ENCODE assay signal across 8 cellular contexts in the genomic region with DNA sequence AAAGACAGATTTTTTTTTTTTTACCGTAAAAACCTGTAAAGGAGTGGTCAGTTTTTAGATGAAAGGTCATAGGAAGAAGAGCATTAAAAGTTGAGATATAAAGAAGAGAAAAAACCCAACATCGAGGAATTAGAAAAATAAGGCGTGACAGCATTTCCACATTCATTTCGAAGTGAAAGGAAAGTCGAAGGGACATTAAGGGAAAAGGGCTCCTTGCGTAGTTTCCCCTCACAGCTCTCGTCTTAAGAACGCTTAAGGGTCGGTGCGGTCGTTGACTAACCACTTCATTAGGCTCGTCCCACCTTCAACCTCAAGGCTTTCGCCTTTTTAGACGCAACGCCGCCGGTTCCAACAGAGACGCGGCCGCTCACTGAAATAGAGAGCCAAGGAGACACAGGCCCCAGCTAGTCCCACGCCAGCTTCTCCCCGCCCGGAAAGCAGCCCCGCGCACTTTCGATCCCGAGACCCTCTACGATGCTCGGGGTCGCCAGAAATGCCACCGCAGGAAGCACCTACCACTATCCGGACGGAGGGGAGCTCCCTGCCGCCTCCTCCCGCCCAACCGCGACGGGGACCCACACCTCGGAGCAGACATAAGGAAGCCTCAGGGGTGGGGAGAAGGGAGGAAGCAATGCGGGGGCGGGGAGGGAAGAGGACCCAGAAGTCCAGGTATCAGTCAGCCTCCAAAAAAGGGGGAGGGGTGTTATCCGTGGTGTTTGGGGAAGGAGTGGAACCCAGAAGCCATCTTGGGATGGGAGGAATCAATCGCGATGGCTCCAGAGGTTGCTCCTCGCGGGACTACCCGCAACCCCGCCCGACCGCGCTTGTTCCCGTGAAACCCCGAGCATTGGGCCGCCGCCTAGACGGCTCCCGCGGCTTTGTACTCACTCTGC. TPM values are rescaled to one million over a fixed set of nuclear protein-coding genes. Genes with fewer than 3 reads are reported as not detected.
DNase-seq lines count a peak whose midpoint lies in the region; ATAC-seq and TF ChIP-seq lines count a peak whose summit lies in the region.

No MANE protein-coding gene starts in this region.

- H3K4me3 ChIP-seq in neutrophil (ENCODE audit: low read depth in 1 of 2, low read length in 1 of 2) (peak overlapping the region; percentile 75 to 90), testis (peak overlapping the region; percentile 75 to 96)

- no peak for TF ChIP-seq POLR2A in testis (IDR thresholded peaks at IDR 0.05)

- H3K4me1 Mint-ChIP-seq in activated naive CD4-positive, alpha-beta T cell treated with anti-CD3 and anti-CD28 coated beads, Interleukin-2, amount 10 ng/mL, durations not matched to agents 7 days and 5 days: peaks cover 48% of the 10 kb centered on the region

- H3K4me1 ChIP-seq in neutrophil (ENCODE audit: control insufficient read depth in 1 of 2, insufficient read depth in 1 of 2, low read depth in 1 of 2, low read length in 1 of 2) (peaks cover 30 to 34% of the 10 kb centered on the region in 2 experiments), testis (peaks cover 12% of the 10 kb centered on the region)

- peaks cover 5% of the 10 kb centered on the region for H3K27me3 Mint-ChIP-seq in activated naive CD4-positive, alpha-beta T cell treated with anti-CD3 and anti-CD28 coated beads, Interleukin-2, amount 10 ng/mL, durations not matched to agents 7 days and 5 days

- ATAC-seq in GM19467 (IDR thresholded peaks at IDR 0.05; ENCODE audit: unreplicated experiment): peak; percentile 16

- TF ChIP-seq CTCF in neutrophil (IDR thresholded peaks at IDR 0.05) (no peak), testis (IDR thresholded peaks at IDR 0.05) (no peak)

- WGBS in testis, 2 donors: 1% methylated on average over 56 to 58 of the region's 58 CpGs

- peak overlapping the region; percentile 99 for H3K4me3 Mint-ChIP-seq in activated naive CD4-positive, alpha-beta T cell treated with anti-CD3 and anti-CD28 coated beads, Interleukin-2, amount 10 ng/mL, durations not matched to agents 7 days and 5 days

- peak overlapping the region; percentile 97 for H3K27ac ChIP-seq in neutrophil
- peak overlapping the region; percentile 99 for H3K27ac ChIP-seq in testis

- H3K36me3 Mint-ChIP-seq in activated naive CD4-positive, alpha-beta T cell treated with anti-CD3 and anti-CD28 coated beads, Interleukin-2, amount 10 ng/mL, durations not matched to agents 7 days and 5 days: peaks cover 20% of the 10 kb centered on the region

- CTCF ChIA-PET in activated naive CD4-positive, alpha-beta T cell treated with anti-CD3 and anti-CD28 coated beads, Interleukin-2, amount 10 ng/mL, durations not matched to agents 7 days and 5 days (lab: Charles Lee): interaction anchor here (0.7 to 1.4 kb wide), 4 partner anchors 7 to 326 kb away, joined by 3 to 4 read pairs (median 4); no protein-coding TSS in a partner anchor

- H3K27me3 ChIP-seq in neutrophil (no peaks in the 10 kb centered on the region), testis (no peaks in the 10 kb centered on the region)

- H3K9me3 ChIP-seq in neutrophil: no peaks in the 10 kb centered on the region
- no peaks in the 10 kb centered on the region for H3K9me3 ChIP-seq in testis

- DNase-seq in COR-L47 (lab: John Stamatoyannopoulos, UW) (peak; percentile 70), HPDE6-E6E7 (ENCODE audit: extremely low spot score) (peak; percentile 22), RPMI8226 (peak; percentile 51), germinal center (ENCODE audit: low spot score) (peak; percentile 54), testis (peak; percentile 74)
- DNase-seq in activated naive CD4-positive, alpha-beta T cell treated with anti-CD3 and anti-CD28 coated beads, Interleukin-2, amount 10 ng/mL, durations not matched to agents 7 days and 5 days: peak; percentile 69

- H3K36me3 ChIP-seq in neutrophil: no peaks in the 10 kb centered on the region
- no peaks in the 10 kb centered on the region for H3K36me3 ChIP-seq in testis (ENCODE audit: low read depth, missing control alignments)

- H3K27ac Mint-ChIP-seq in activated naive CD4-positive, alpha-beta T cell treated with anti-CD3 and anti-CD28 coated beads, Interleukin-2, amount 10 ng/mL, durations not matched to agents 7 days and 5 days: peak overlapping the region; percentile 99

- no peaks in the 10 kb centered on the region for H3K9me3 Mint-ChIP-seq in activated naive CD4-positive, alpha-beta T cell treated with anti-CD3 and anti-CD28 coated beads, Interleukin-2, amount 10 ng/mL, durations not matched to agents 7 days and 5 days

- intact Hi-C loops in testis (cut with DNase I; ENCODE audit: low total_unique reads): no loop called here

RNA-seq across cellular contexts. Expression of a gene that starts 0.6 kb away (rescaled TPM):
- total RNA-seq in testis: 10 to 100 TPM; 62.8 to 76.1 TPM
- polyA plus RNA-seq in testis (ENCODE audit: insufficient read depth, low read depth, low replicate concordance): 60.9 TPM

Comparison
In these comparisons a context has a peak if more than half of its experiments do, and no peak if none do; other contexts are left out.
1. Peak in every context shown above with its lines: DNase-seq, ATAC-seq, H3K4me3 ChIP-seq and H3K27ac ChIP-seq.
2. DNase-seq: peak in every context shown above with its lines; median percentile 74 in testis; 70 in COR-L47; 69 in activated naive CD4-positive, alpha-beta T cell treated with anti-CD3 and anti-CD28 coated beads, Interleukin-2, amount 10 ng/mL, durations not matched to agents 7 days and 5 days; 54 in germinal center; 51 in RPMI8226; 22 in HPDE6-E6E7.